18 cellular contexts compared by ENCODE assay signal in genomic region chr17:11986179-11986938, GRCh38. TPM values are rescaled to one million over a fixed set of nuclear protein-coding genes. Genes with fewer than 3 reads are reported as not detected.
DNase-seq lines count a peak whose midpoint lies in the region; TF ChIP-seq lines count a peak whose summit lies in the region.
"Had no signal": no experiment of that assay in that cellular context is flagged by ENCODE, and none has a peak within 500 bp of the region (broad histone marks: within the 10 kb centered on the region; RNA-seq: fewer than 3 reads in every experiment).

No MANE protein-coding gene starts in this region.

- no peaks in the 10 kb centered on the region for H4K20me1 ChIP-seq in hepatocyte (ENCODE audit: insufficient read depth, poor library complexity, severe bottlenecking)

- H3K4me2 ChIP-seq in hepatocyte, result peak overlapping the region; percentile 46

- no peaks in the 10 kb centered on the region for H3K36me3 ChIP-seq in hepatocyte (replicated peaks; ENCODE audit: insufficient read depth, low read depth)

- in situ Hi-C loops in astrocyte of the spinal cord (cut with HindIII; ENCODE audit: low sequenced_read_pairs) (no loop called here), KBM-7 (cut with MboI; ENCODE audit: low pct_unique_long_range_greater_than_20kb, low sequenced_read_pairs) (no loop called here)

- WGBS in hepatocyte (ENCODE audit: low lambda C conversion rate, missing lambda C conversion rate), result 64% methylated on average over 4 of the region's 4 CpGs

- H3K27me3 Mint-ChIP-seq in osteocyte (ENCODE audit: unreplicated experiment), result no peaks in the 10 kb centered on the region
- H3K27me3 Mint-ChIP-seq in mesothelial cell of epicardium (ENCODE audit: low read depth), result no peaks in the 10 kb centered on the region
- H3K27me3 Mint-ChIP-seq: activated CD4-positive, alpha-beta memory T cell treated with anti-CD3 and anti-CD28 coated beads, Interleukin-2, amount 10 ng/mL, durations not matched to agents 7 days and 5 days; CD4-positive, CD25-positive, alpha-beta regulatory T cell; naive B cell had no signal

- H3K79me2 ChIP-seq in hepatocyte, result no peaks in the 10 kb centered on the region

- H3K27ac ChIP-seq in C4-2B (peak overlapping the region; percentile 66; the same call in 1 of the 2 replicates), hepatocyte (no peak overlapping the region)
- H3K27ac ChIP-seq: parathyroid adenoma had no signal

- H3K4me3 Mint-ChIP-seq in osteocyte (ENCODE audit: unreplicated experiment) (no peak overlapping the region), mesothelial cell of epicardium (no peak overlapping the region)
- H3K4me3 Mint-ChIP-seq: activated CD4-positive, alpha-beta memory T cell treated with anti-CD3 and anti-CD28 coated beads, Interleukin-2, amount 10 ng/mL, durations not matched to agents 7 days and 5 days; CD4-positive, CD25-positive, alpha-beta regulatory T cell; naive B cell had no signal

- H3K27me3 ChIP-seq in hepatocyte, result no peaks in the 10 kb centered on the region

- H3K9me3 Mint-ChIP-seq in osteocyte (ENCODE audit: unreplicated experiment), result peaks cover 4% of the 10 kb centered on the region
- H3K9me3 Mint-ChIP-seq in mesothelial cell of epicardium, result peaks cover 4% of the 10 kb centered on the region
- H3K9me3 Mint-ChIP-seq: activated CD4-positive, alpha-beta memory T cell treated with anti-CD3 and anti-CD28 coated beads, Interleukin-2, amount 10 ng/mL, durations not matched to agents 7 days and 5 days; CD4-positive, CD25-positive, alpha-beta regulatory T cell; naive B cell had no signal

- H3K9me3 ChIP-seq in hepatocyte (ENCODE audit: low read depth), result no peaks in the 10 kb centered on the region

- peaks cover 4% of the 10 kb centered on the region for H3K4me1 ChIP-seq in hepatocyte (ENCODE audit: insufficient read depth)
- H3K4me1 ChIP-seq: parathyroid adenoma had no signal

- H3K4me3 ChIP-seq in astrocyte of the spinal cord (ENCODE audit: low read depth, low read length) (no peak overlapping the region), hepatocyte (no peak overlapping the region)
- H3K4me3 ChIP-seq: GM12878 had no signal

- peaks cover 49% of the 10 kb centered on the region for H3K36me3 Mint-ChIP-seq in osteocyte (ENCODE audit: unreplicated experiment)
- peaks cover 42% of the 10 kb centered on the region for H3K36me3 Mint-ChIP-seq in mesothelial cell of epicardium

- DNase-seq in astrocyte of the spinal cord (ENCODE audit: low read depth, low spot score), result peak; percentile 44
- peak; percentile 14 for DNase-seq in hepatocyte (ENCODE audit: low spot score)
- no peak for DNase-seq in osteocyte (ENCODE audit: extremely low spot score, unreplicated experiment)
- DNase-seq in KBM-7, result no peak
- no peak for DNase-seq in glomerular visceral epithelial cell (ENCODE audit: extremely low spot score)
- no peak for DNase-seq in NCI-H2171 treated with DMSO at 0.1 percent for 48 hours (lab: John Stamatoyannopoulos, UW)
- no peak for DNase-seq in mesothelial cell of epicardium (ENCODE audit: low spot score in 2 of 2, unreplicated experiment in 2 of 2)
- DNase-seq: activated CD4-positive, alpha-beta memory T cell treated with anti-CD3 and anti-CD28 coated beads, Interleukin-2, amount 10 ng/mL, durations not matched to agents 7 days and 5 days; activated naive CD4-positive, alpha-beta T cell treated with Interleukin-2 at 50 U/mL for 16 hours; DMS153; GF-D8; GOT3; naive B cell; NCI-H1417 treated with DMSO at 0.1 percent for 48 hours had no signal

- TF ChIP-seq CTCF in C4-2B (conservative IDR thresholded peaks at IDR 0.05), result no peak
- no peak for TF ChIP-seq CTCF in astrocyte of the spinal cord (IDR thresholded peaks at IDR 0.05; ENCODE audit: low read depth, low read length)
- TF ChIP-seq CTCF in hepatocyte (IDR thresholded peaks at IDR 0.05; ENCODE audit: poor library complexity), result no peak
- no peak for TF ChIP-seq CTCF in osteocyte (IDR thresholded peaks at IDR 0.05)
- TF ChIP-seq CTCF in mesothelial cell of epicardium (IDR thresholded peaks at IDR 0.05; ENCODE audit: unreplicated experiment), result no peak

- H2AFZ ChIP-seq in hepatocyte, result no peak overlapping the region
- H2AFZ ChIP-seq: parathyroid adenoma had no signal

- H3K27ac Mint-ChIP-seq in osteocyte (ENCODE audit: unreplicated experiment) (peak overlapping the region; percentile 41), mesothelial cell of epicardium (no peak overlapping the region)
- H3K27ac Mint-ChIP-seq: activated CD4-positive, alpha-beta memory T cell treated with anti-CD3 and anti-CD28 coated beads, Interleukin-2, amount 10 ng/mL, durations not matched to agents 7 days and 5 days had no signal

- H3K4me1 Mint-ChIP-seq in osteocyte (ENCODE audit: unreplicated experiment) (peaks cover 7% of the 10 kb centered on the region), mesothelial cell of epicardium (no peaks in the 10 kb centered on the region)

- H3K9me2 ChIP-seq in hepatocyte (replicated peaks; ENCODE audit: insufficient read depth), result no peaks in the 10 kb centered on the region

RNA-seq across cellular contexts. Expression of gene ZNF18, which starts 10.9 kb away (rescaled TPM):
- 7.3 and 9.5 TPM in 2 replicates for total RNA-seq in hepatocyte
- polyA plus RNA-seq in hepatocyte, result 6.7 and 7.3 TPM in 2 replicates
- total RNA-seq in osteocyte, result 11.0 and 11.8 TPM in 2 replicates
- 9.8 to 11.1 TPM (median 10.1 TPM) in 3 replicates for total RNA-seq in mesothelial cell of epicardium

RNA-seq across cellular contexts. Expression of gene MAP2K4, which starts 34.3 kb away (rescaled TPM):
- total RNA-seq in hepatocyte (53.6 and 57.0 TPM in 2 replicates), osteocyte (22.9 and 28.5 TPM in 2 replicates), mesothelial cell of epicardium (57.5 to 58.7 TPM (median 57.9 TPM) in 3 replicates)
- 36.2 and 38.5 TPM in 2 replicates for polyA plus RNA-seq in hepatocyte

Comparison
In these comparisons a context has a peak if more than half of its experiments do, and no peak if none do; other contexts are left out.
1. DNase-seq: peak in astrocyte of the spinal cord (single experiment) and hepatocyte (single experiment); none in osteocyte (single experiment), KBM-7 (single experiment), glomerular visceral epithelial cell (single experiment), NCI-H2171 treated with DMSO at 0.1 percent for 48 hours (single experiment) and mesothelial cell of epicardium (0 of 2).